In genomic region chr20:58407966-58408557, GRCh38 we compare ENCODE assay signal across 9 cellular contexts. TPM values are rescaled to one million over a fixed set of nuclear protein-coding genes. Genes with fewer than 3 reads are reported as not detected.
DNase-seq lines count a peak whose midpoint lies in the region; ATAC-seq lines count a peak whose summit lies in the region.
"Had no signal": no experiment of that assay in that cellular context is flagged by ENCODE, and none has a peak within 500 bp of the region (broad histone marks: within the 10 kb centered on the region; RNA-seq: fewer than 3 reads in every experiment).

No MANE protein-coding gene starts in this region.

- peaks cover 5% of the 10 kb centered on the region for H3K36me3 Mint-ChIP-seq in activated T-helper 1 cell treated with anti-CD3 and anti-CD28 coated beads, Interleukin-12 subunit alpha, Interleukin-12 subunit beta, Interleukin-2, Interleukin-4 antibody, amounts not matched to agents 30 ng/mL and 10 ng/mL and 1 ng/mL, durations not matched to agents 14 hours and 24 hours and 36 hours (ENCODE audit: low read depth)
- H3K36me3 Mint-ChIP-seq in naive thymus-derived CD4-positive, alpha-beta T cell, result peaks cover 0 to 6% (median 0%) of the 10 kb centered on the region in 5 donors

- ATAC-seq in GM18868 (IDR thresholded peaks at IDR 0.05; ENCODE audit: unreplicated experiment) (peak; percentile 61), HG02884 (IDR thresholded peaks at IDR 0.05; ENCODE audit: unreplicated experiment) (peak; percentile 59), esophagus mucosa (no peak)
- ATAC-seq in naive thymus-derived CD4-positive, alpha-beta T cell, result peak; percentile 77

- peak; percentile 11 for DNase-seq in activated T-helper 1 cell treated with anti-CD3 and anti-CD28 coated beads, Interleukin-12 subunit alpha, Interleukin-12 subunit beta, Interleukin-2, Interleukin-4 antibody, amounts not matched to agents 30 ng/mL and 10 ng/mL and 1 ng/mL, durations not matched to agents 14 hours and 24 hours and 36 hours (ENCODE audit: low spot score)
- peak in 7 of 9 donors; percentile 19 to 47 (median 37) for DNase-seq in naive thymus-derived CD4-positive, alpha-beta T cell
- DNase-seq in T-helper 9 cell (no peak), AG08396 (ENCODE audit: low spot score) (no peak), NCI-H1105 treated with DMSO at 0.1 percent for 48 hours (lab: John Stamatoyannopoulos, UW) (no peak)
- DNase-seq: T1000 had no signal

- peak overlapping the region; percentile 25 for H3K4me3 ChIP-seq in naive thymus-derived CD4-positive, alpha-beta T cell (ENCODE audit: low read length)

- intact Hi-C loops in activated T-helper 1 cell treated with anti-CD3 and anti-CD28 coated beads, Interleukin-12 subunit alpha, Interleukin-12 subunit beta, Interleukin-2, Interleukin-4 antibody, amounts not matched to agents 30 ng/mL and 10 ng/mL and 1 ng/mL, durations not matched to agents 14 hours and 24 hours and 36 hours (cut with micrococcal nuclease), result loop anchor here (1.0 to 5.0 kb wide), 4 partner anchors 20 to 244 kb away; partner anchors contain the start of gene STX16
- intact Hi-C loops in naive thymus-derived CD4-positive, alpha-beta T cell (cut with micrococcal nuclease), result loop anchor here (1.0 to 5.0 kb wide), 5 partner anchors 8 to 101 kb away; partner anchors contain the start of genes VAPB (in 2 of the 2) and RAB22A (in 1 of the 2)

- no peaks in the 10 kb centered on the region for H3K9me3 Mint-ChIP-seq in activated T-helper 1 cell treated with anti-CD3 and anti-CD28 coated beads, Interleukin-12 subunit alpha, Interleukin-12 subunit beta, Interleukin-2, Interleukin-4 antibody, amounts not matched to agents 30 ng/mL and 10 ng/mL and 1 ng/mL, durations not matched to agents 14 hours and 24 hours and 36 hours
- H3K9me3 Mint-ChIP-seq in naive thymus-derived CD4-positive, alpha-beta T cell, result no peaks in the 10 kb centered on the region

- H3K27me3 Mint-ChIP-seq in activated T-helper 1 cell treated with anti-CD3 and anti-CD28 coated beads, Interleukin-12 subunit alpha, Interleukin-12 subunit beta, Interleukin-2, Interleukin-4 antibody, amounts not matched to agents 30 ng/mL and 10 ng/mL and 1 ng/mL, durations not matched to agents 14 hours and 24 hours and 36 hours (ENCODE audit: insufficient read depth), result no peaks in the 10 kb centered on the region
- H3K27me3 Mint-ChIP-seq in naive thymus-derived CD4-positive, alpha-beta T cell, result no peaks in the 10 kb centered on the region

- peak overlapping the region; percentile 60 for H3K27ac ChIP-seq in naive thymus-derived CD4-positive, alpha-beta T cell (ENCODE audit: low read depth, low read length)

- CTCF ChIA-PET in naive thymus-derived CD4-positive, alpha-beta T cell (lab: Charles Lee), result no interaction called here

- H3K36me3 ChIP-seq in naive thymus-derived CD4-positive, alpha-beta T cell (ENCODE audit: control insufficient read depth in 2 of 3, insufficient read depth in 3 of 3, low read length in 3 of 3), result no peaks in the 10 kb centered on the region

- no peaks in the 10 kb centered on the region for H3K9me3 ChIP-seq in naive thymus-derived CD4-positive, alpha-beta T cell (ENCODE audit: control insufficient read depth in 2 of 3, low read length in 3 of 3)

- POLR2A ChIA-PET in naive thymus-derived CD4-positive, alpha-beta T cell (lab: Charles Lee), result interaction anchor here (0.8 to 1.7 kb wide), 4 partner anchors 17 to 243 kb away, joined by 3 to 14 read pairs (median 4); partner anchors contain the start of genes RAB22A, STX16 and VAPB

- H3K4me1 ChIP-seq in naive thymus-derived CD4-positive, alpha-beta T cell (ENCODE audit: control insufficient read depth in 2 of 2, insufficient read depth in 2 of 2, low read length in 2 of 2), result peaks cover 21 to 35% of the 10 kb centered on the region in 2 donors

- peak overlapping the region; percentile 65 for H3K4me3 Mint-ChIP-seq in activated T-helper 1 cell treated with anti-CD3 and anti-CD28 coated beads, Interleukin-12 subunit alpha, Interleukin-12 subunit beta, Interleukin-2, Interleukin-4 antibody, amounts not matched to agents 30 ng/mL and 10 ng/mL and 1 ng/mL, durations not matched to agents 14 hours and 24 hours and 36 hours
- H3K4me3 Mint-ChIP-seq in naive thymus-derived CD4-positive, alpha-beta T cell, result peak overlapping the region; percentile 62 to 84 (median 73)

- peaks cover 36% of the 10 kb centered on the region for H3K4me1 Mint-ChIP-seq in activated T-helper 1 cell treated with anti-CD3 and anti-CD28 coated beads, Interleukin-12 subunit alpha, Interleukin-12 subunit beta, Interleukin-2, Interleukin-4 antibody, amounts not matched to agents 30 ng/mL and 10 ng/mL and 1 ng/mL, durations not matched to agents 14 hours and 24 hours and 36 hours (ENCODE audit: low read depth)
- H3K4me1 Mint-ChIP-seq in naive thymus-derived CD4-positive, alpha-beta T cell, result peaks cover 13 to 44% (median 39%) of the 10 kb centered on the region in 7 donors

- H3K27ac Mint-ChIP-seq in activated T-helper 1 cell treated with anti-CD3 and anti-CD28 coated beads, Interleukin-12 subunit alpha, Interleukin-12 subunit beta, Interleukin-2, Interleukin-4 antibody, amounts not matched to agents 30 ng/mL and 10 ng/mL and 1 ng/mL, durations not matched to agents 14 hours and 24 hours and 36 hours, result peak overlapping the region; percentile 87
- peak overlapping the region in 8 of 9 donors; percentile 79 to 93 (median 89) for H3K27ac Mint-ChIP-seq in naive thymus-derived CD4-positive, alpha-beta T cell

- H3K27me3 ChIP-seq in naive thymus-derived CD4-positive, alpha-beta T cell (ENCODE audit: control insufficient read depth in 2 of 2, insufficient read depth in 2 of 2, low read length in 2 of 2), result no peaks in the 10 kb centered on the region

RNA-seq across cellular contexts. Expression of gene VAPB, which starts 19.0 kb away (rescaled TPM):
- total RNA-seq in activated T-helper 1 cell treated with anti-CD3 and anti-CD28 coated beads, Interleukin-12 subunit alpha, Interleukin-12 subunit beta, Interleukin-2, Interleukin-4 antibody, amounts not matched to agents 30 ng/mL and 10 ng/mL and 1 ng/mL, durations not matched to agents 14 hours and 24 hours and 36 hours, result 39.7 and 40.9 TPM in 2 replicates
- total RNA-seq in naive thymus-derived CD4-positive, alpha-beta T cell, result 10 to 100 TPM; 23.0 to 37.0 (median 27.6) TPM
- polyA plus RNA-seq in naive thymus-derived CD4-positive, alpha-beta T cell, result 10 to 100 TPM; 21.9 to 24.3 TPM
- total RNA-seq in esophagus mucosa, result 32.4 TPM

Comparison
In these comparisons a context has a peak if more than half of its experiments do, and no peak if none do; other contexts are left out.
1. DNase-seq: peak in activated T-helper 1 cell treated with anti-CD3 and anti-CD28 coated beads, Interleukin-12 subunit alpha, Interleukin-12 subunit beta, Interleukin-2, Interleukin-4 antibody, amounts not matched to agents 30 ng/mL and 10 ng/mL and 1 ng/mL, durations not matched to agents 14 hours and 24 hours and 36 hours (single experiment) and naive thymus-derived CD4-positive, alpha-beta T cell (7 of 9); none in T-helper 9 cell (single experiment), AG08396 (single experiment) and NCI-H1105 treated with DMSO at 0.1 percent for 48 hours (single experiment).